In the genomic region with DNA sequence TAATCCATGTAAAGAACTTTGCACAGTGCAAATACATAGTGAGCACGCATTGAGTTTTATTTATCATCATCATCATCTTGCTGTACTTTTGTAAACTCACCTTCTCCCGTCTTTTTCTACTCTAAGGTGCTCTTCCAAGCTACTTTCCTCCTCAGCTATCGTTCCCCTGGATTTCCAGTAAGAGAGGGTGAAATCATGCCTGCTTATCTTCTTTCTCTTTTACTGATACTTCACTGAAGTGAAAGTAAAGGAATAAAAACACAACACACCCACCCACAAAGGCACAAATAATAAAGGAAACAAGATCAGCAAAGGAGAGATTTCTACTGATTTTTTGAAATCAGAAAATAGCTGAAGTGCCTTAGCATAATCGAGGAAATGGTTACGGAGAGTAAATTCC, we compare ENCODE assay signal across 13 cellular contexts.
DNase-seq lines count a peak whose midpoint lies in the region; ATAC-seq, FAIRE-seq and TF ChIP-seq lines count a peak whose summit lies in the region.
"Had no signal": no experiment of that assay in that cellular context is flagged by ENCODE, and none has a peak within 500 bp of the region (broad histone marks: within the 10 kb centered on the region; RNA-seq: fewer than 3 reads in every experiment).

No MANE protein-coding gene starts in this region.

- H3K4me3 ChIP-seq in HepG2 (replicated peaks in 1 of 3; ENCODE audit: insufficient read depth in 1 of 3, low read depth in 2 of 3, low read length in 3 of 3) (peak overlapping the region in 2 of 3 experiments; percentile 42 to 43; a peak in 3 of 6 replicates), subcutaneous abdominal adipose tissue (ENCODE audit: low read depth in 1 of 5, low read length in 5 of 5) (peak overlapping the region in 4 of 5 donors; percentile 13 to 53 (median 32)), OCI-LY7 (ENCODE audit: low read depth, low read length, poor library complexity, severe bottlenecking) (no peak overlapping the region)
- H3K4me3 ChIP-seq: cardiac muscle cell had no signal

- CTCF ChIA-PET in activated CD8-positive, alpha-beta memory T cell treated with anti-CD3 and anti-CD28 coated beads, Interleukin-2, amount 10 ng/mL, durations not matched to agents 7 days and 5 days (lab: Charles Lee) = interaction anchor here (0.6 to 1.4 kb wide), 2 partner anchors 35 to 82 kb away, joined by 3 read pairs; no protein-coding TSS in a partner anchor
- CTCF ChIA-PET in HepG2 (lab: Yijun Ruan, JAX; ENCODE audit: low intra/inter-chr PET ratio, low total read pairs) = no interaction called here
- CTCF ChIA-PET in OCI-LY7 (lab: Charles Lee; ENCODE audit: unreplicated experiment) = no interaction called here

- peaks cover 5% of the 10 kb centered on the region for H3K27me3 Mint-ChIP-seq in activated CD8-positive, alpha-beta memory T cell treated with anti-CD3 and anti-CD28 coated beads, Interleukin-2, amount 10 ng/mL, durations not matched to agents 7 days and 5 days
- peaks cover 7% of the 10 kb centered on the region for H3K27me3 Mint-ChIP-seq in activated T-helper 2 cell treated with anti-CD3 and anti-CD28 coated beads, Interferon-gamma antibody, Interleukin-2, Interleukin-4, amounts not matched to agents 10 μg/mL and 5 μg/mL and 100 μg/mL, durations not matched to agents 14 hours and 24 hours and 36 hours (ENCODE audit: low read depth)

- peak overlapping the region; percentile 37 for H3K4me3 Mint-ChIP-seq in activated CD8-positive, alpha-beta memory T cell treated with anti-CD3 and anti-CD28 coated beads, Interleukin-2, amount 10 ng/mL, durations not matched to agents 7 days and 5 days
- peak overlapping the region; percentile 26 for H3K4me3 Mint-ChIP-seq in activated T-helper 2 cell treated with anti-CD3 and anti-CD28 coated beads, Interferon-gamma antibody, Interleukin-2, Interleukin-4, amounts not matched to agents 10 μg/mL and 5 μg/mL and 100 μg/mL, durations not matched to agents 14 hours and 24 hours and 36 hours (ENCODE audit: low read depth)

- H3K4me1 Mint-ChIP-seq in activated CD8-positive, alpha-beta memory T cell treated with anti-CD3 and anti-CD28 coated beads, Interleukin-2, amount 10 ng/mL, durations not matched to agents 7 days and 5 days = peaks cover 43% of the 10 kb centered on the region
- peaks cover 63% of the 10 kb centered on the region for H3K4me1 Mint-ChIP-seq in activated T-helper 2 cell treated with anti-CD3 and anti-CD28 coated beads, Interferon-gamma antibody, Interleukin-2, Interleukin-4, amounts not matched to agents 10 μg/mL and 5 μg/mL and 100 μg/mL, durations not matched to agents 14 hours and 24 hours and 36 hours (ENCODE audit: low read depth)

- BruUV-seq in HepG2 (replicated peaks; lab: Mats Ljungman, UMichigan) = no TSS peak
- no TSS peak for BruUV-seq in OCI-LY7 (replicated peaks; lab: Mats Ljungman, UMichigan)

- POLR2A ChIA-PET in HepG2 (lab: Yijun Ruan, JAX) = no interaction called here
- POLR2A ChIA-PET in OCI-LY7 (lab: Charles Lee) = no interaction called here

- no peak for TF ChIP-seq RAD21 in HepG2 (CRISPR knock-in tag; IDR thresholded peaks at IDR 0.05)

- ATAC-seq in activated CD8-positive, alpha-beta memory T cell treated with anti-CD3 and anti-CD28 coated beads, Interleukin-2, amount 10 ng/mL, durations not matched to agents 7 days and 5 days = no peak
- ATAC-seq in HepG2 = peak; percentile 57

- H3K79me2 ChIP-seq in HepG2 (ENCODE audit: insufficient read depth, low read length) = no peaks in the 10 kb centered on the region
- no peaks in the 10 kb centered on the region for H3K79me2 ChIP-seq in OCI-LY7 (ENCODE audit: insufficient read depth, low read depth, low read length)

- no peak for TF ChIP-seq CTCF in HepG2 (CRISPR knock-in tag; IDR thresholded peaks at IDR 0.05)
- no peak for TF ChIP-seq CTCF in OCI-LY7 (conservative IDR thresholded peaks at IDR 0.05; ENCODE audit: low read length)

- no peak for DNase-seq in activated CD8-positive, alpha-beta memory T cell treated with anti-CD3 and anti-CD28 coated beads, Interleukin-2, amount 10 ng/mL, durations not matched to agents 7 days and 5 days
- DNase-seq in activated CD8-positive, alpha-beta memory T cell treated with anti-CD3 and anti-CD28 coated beads, Interleukin-2, amount 50 U/mL, for 4 hours = no peak
- DNase-seq in activated T-helper 2 cell treated with anti-CD3 and anti-CD28 coated beads, Interferon-gamma antibody, Interleukin-2, Interleukin-4, amounts not matched to agents 10 μg/mL and 5 μg/mL and 100 μg/mL, durations not matched to agents 14 hours and 24 hours and 36 hours (ENCODE audit: low spot score) = no peak
- DNase-seq in HepG2 (ENCODE audit: low spot score) = no peak
- no peak for DNase-seq in NCI-H1694 (lab: John Stamatoyannopoulos, UW)
- DNase-seq in DMS79 treated with DMSO at 0.1 percent for 48 hours (lab: John Stamatoyannopoulos, UW) = no peak
- no peak for DNase-seq in OCI-LY7 (ENCODE audit: low spot score)
- DNase-seq: activated CD4-positive, alpha-beta T cell treated with anti-CD3 and anti-CD28 coated beads for 1 hour; activated effector memory CD4-positive, alpha-beta T cell treated with anti-CD3 and anti-CD28 coated beads, Interleukin-2, amount 50 U/mL, for 16 hours; DMS53; NCI-H2107 had no signal

- H3K9me3 ChIP-seq in HepG2 (ENCODE audit: low read length) = no peaks in the 10 kb centered on the region
- no peaks in the 10 kb centered on the region for H3K9me3 ChIP-seq in subcutaneous abdominal adipose tissue (ENCODE audit: control insufficient read depth in 5 of 5, low read length in 5 of 5)
- H3K9me3 ChIP-seq in OCI-LY7 (ENCODE audit: low read length) = no peaks in the 10 kb centered on the region

- intact Hi-C loops in activated T-helper 2 cell treated with anti-CD3 and anti-CD28 coated beads, Interferon-gamma antibody, Interleukin-2, Interleukin-4, amounts not matched to agents 10 μg/mL and 5 μg/mL and 100 μg/mL, durations not matched to agents 14 hours and 24 hours and 36 hours (cut with micrococcal nuclease) = no loop called here
- intact Hi-C loops in HepG2 (cut with micrococcal nuclease; ENCODE audit: unreplicated experiment) = no loop called here
- intact Hi-C loops in OCI-LY7 (cut with micrococcal nuclease; ENCODE audit: unreplicated experiment) = no loop called here

- H3K36me3 ChIP-seq in HepG2 (replicated peaks in 1 of 2; ENCODE audit: control insufficient read depth in 1 of 2, insufficient read depth in 2 of 2, low read length in 2 of 2) = no peaks in the 10 kb centered on the region
- H3K36me3 ChIP-seq in subcutaneous abdominal adipose tissue (ENCODE audit: control insufficient read depth in 5 of 5, insufficient read depth in 5 of 5, low read length in 5 of 5) = no peaks in the 10 kb centered on the region
- H3K36me3 ChIP-seq in OCI-LY7 (ENCODE audit: insufficient read depth, low read length) = no peaks in the 10 kb centered on the region
- H3K36me3 ChIP-seq: cardiac muscle cell had no signal

- TF ChIP-seq POLR2A in HepG2 (IDR thresholded peaks at IDR 0.05; ENCODE audit: insufficient read depth in 1 of 2, low read depth in 2 of 2, low read length in 2 of 2) = no peak

- H2AFZ ChIP-seq in HepG2 (ENCODE audit: low read length) (peak overlapping the region; percentile 49), OCI-LY7 (ENCODE audit: low read length) (no peak overlapping the region)

- WGBS in HepG2 (ENCODE audit: low lambda C conversion rate) = 10% methylated on average over 5 of the region's 5 CpGs

- no peaks in the 10 kb centered on the region for H3K9me2 ChIP-seq in OCI-LY7 (ENCODE audit: insufficient read depth, low read length)

- no peaks in the 10 kb centered on the region for H4K20me1 ChIP-seq in HepG2 (ENCODE audit: insufficient read depth, low read length)
- no peaks in the 10 kb centered on the region for H4K20me1 ChIP-seq in OCI-LY7 (ENCODE audit: insufficient read depth, low read length)

- H3K9ac ChIP-seq in HepG2 (ENCODE audit: insufficient read depth, low read depth, low read length) (peak overlapping the region; percentile 44; the same call in 1 of the 2 replicates), subcutaneous abdominal adipose tissue (ENCODE audit: low read length in 5 of 5) (no peak overlapping the region)

- in situ Hi-C loops in HepG2 (cut with HindIII; ENCODE audit: extremely low pct_ligation_motif_present, low pct_unique_long_range_greater_than_20kb) = no loop called here

- H3K27me3 ChIP-seq in HepG2 (ENCODE audit: control insufficient read depth in 1 of 2, insufficient read depth in 2 of 2, low read length in 2 of 2) (no peaks in the 10 kb centered on the region), subcutaneous abdominal adipose tissue (ENCODE audit: control insufficient read depth in 5 of 5, insufficient read depth in 4 of 5, low read length in 5 of 5) (peaks cover 0 to 3% (median 0%) of the 10 kb centered on the region in 5 donors)
- H3K27me3 ChIP-seq: cardiac muscle cell had no signal

- H3K27ac Mint-ChIP-seq in activated CD8-positive, alpha-beta memory T cell treated with anti-CD3 and anti-CD28 coated beads, Interleukin-2, amount 10 ng/mL, durations not matched to agents 7 days and 5 days = peak overlapping the region; percentile 60
- peak overlapping the region; percentile 28 for H3K27ac Mint-ChIP-seq in activated T-helper 2 cell treated with anti-CD3 and anti-CD28 coated beads, Interferon-gamma antibody, Interleukin-2, Interleukin-4, amounts not matched to agents 10 μg/mL and 5 μg/mL and 100 μg/mL, durations not matched to agents 14 hours and 24 hours and 36 hours

- H3K4me1 ChIP-seq in HepG2 (ENCODE audit: insufficient read depth, low read length) (peaks cover 8% of the 10 kb centered on the region), subcutaneous abdominal adipose tissue (ENCODE audit: control insufficient read depth in 5 of 5, insufficient read depth in 5 of 5, low read length in 5 of 5) (peaks cover 0 to 6% (median 0%) of the 10 kb centered on the region in 5 donors), OCI-LY7 (ENCODE audit: insufficient read depth, low read length, poor library complexity, severe bottlenecking) (no peaks in the 10 kb centered on the region)

- H3K27ac ChIP-seq in HepG2 (ENCODE audit: extremely low read length, insufficient read depth, low read length) (no peak overlapping the region), subcutaneous abdominal adipose tissue (ENCODE audit: low read depth, low read length) (no peak overlapping the region), OCI-LY7 (ENCODE audit: low read depth, low read length, poor library complexity, severe bottlenecking) (no peak overlapping the region)
- H3K27ac ChIP-seq: cardiac muscle cell had no signal

- no peak for TF ChIP-seq EP300 in HepG2 (IDR thresholded peaks at IDR 0.05; ENCODE audit: low read depth in 2 of 2, low read length in 2 of 2)
- TF ChIP-seq EP300 in HepG2 (CRISPR knock-in tag; IDR thresholded peaks at IDR 0.05; ENCODE audit: borderline replicate concordance) = no peak

- H3K9me3 Mint-ChIP-seq in activated CD8-positive, alpha-beta memory T cell treated with anti-CD3 and anti-CD28 coated beads, Interleukin-2, amount 10 ng/mL, durations not matched to agents 7 days and 5 days (ENCODE audit: low read depth) = peaks cover 2% of the 10 kb centered on the region
- peaks cover 4% of the 10 kb centered on the region for H3K9me3 Mint-ChIP-seq in activated T-helper 2 cell treated with anti-CD3 and anti-CD28 coated beads, Interferon-gamma antibody, Interleukin-2, Interleukin-4, amounts not matched to agents 10 μg/mL and 5 μg/mL and 100 μg/mL, durations not matched to agents 14 hours and 24 hours and 36 hours

- H3K4me2 ChIP-seq in HepG2 (ENCODE audit: low read depth, low read length) = peak overlapping the region; percentile 55
- H3K4me2 ChIP-seq in OCI-LY7 (ENCODE audit: low read length) = no peak overlapping the region

- FAIRE-seq in HepG2 (lab: Jason Lieb, UNC) = no peak

- peaks cover 27% of the 10 kb centered on the region for H3K36me3 Mint-ChIP-seq in activated CD8-positive, alpha-beta memory T cell treated with anti-CD3 and anti-CD28 coated beads, Interleukin-2, amount 10 ng/mL, durations not matched to agents 7 days and 5 days
- no peaks in the 10 kb centered on the region for H3K36me3 Mint-ChIP-seq in activated T-helper 2 cell treated with anti-CD3 and anti-CD28 coated beads, Interferon-gamma antibody, Interleukin-2, Interleukin-4, amounts not matched to agents 10 μg/mL and 5 μg/mL and 100 μg/mL, durations not matched to agents 14 hours and 24 hours and 36 hours (ENCODE audit: low read depth)
